ENCODE assay signal across 8 cellular contexts in the genomic region with DNA sequence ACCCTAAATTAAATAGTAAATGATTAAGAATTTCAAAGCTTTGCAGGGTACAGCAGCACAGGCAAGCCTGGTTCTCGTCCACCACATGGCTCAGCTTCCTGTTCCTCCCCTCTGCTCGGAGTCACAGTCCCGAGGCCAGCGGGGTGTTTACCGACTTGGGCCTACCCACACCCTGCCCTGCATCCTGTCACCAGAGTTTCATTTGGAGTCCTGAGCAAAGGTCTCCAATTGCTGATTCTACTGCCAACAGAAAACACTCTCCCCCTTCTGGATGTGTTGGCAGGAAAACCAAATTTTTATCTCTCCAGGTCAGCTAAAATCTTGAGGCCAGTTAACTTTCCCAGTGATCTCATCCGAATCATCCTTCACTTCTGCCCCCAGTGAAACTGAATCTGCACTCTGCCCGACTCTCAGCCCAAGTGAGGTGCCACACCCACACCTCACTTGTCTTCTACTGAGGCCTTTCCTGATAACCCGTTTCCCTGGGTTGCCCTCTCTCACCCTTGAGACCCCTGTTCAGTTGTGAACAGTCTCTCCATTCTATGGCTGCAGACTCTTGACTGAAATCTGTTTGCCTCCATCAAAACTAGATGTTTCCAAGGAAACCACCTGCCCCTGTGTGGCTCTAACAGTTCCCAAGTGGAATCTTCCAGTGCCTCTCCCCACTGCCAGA.
DNase-seq lines count a peak whose midpoint lies in the region; ATAC-seq, FAIRE-seq and TF ChIP-seq lines count a peak whose summit lies in the region.

No MANE protein-coding gene starts in this region.

- H3K27ac Mint-ChIP-seq in activated naive CD4-positive, alpha-beta T cell treated with anti-CD3 and anti-CD28 coated beads for 36 hours: peak overlapping the region; percentile 60
- H3K27ac Mint-ChIP-seq in nephron progenitor cell: no peak overlapping the region

- no peak for DNase-seq in GM18507 (ENCODE audit: extremely low spot score, insufficient read length, low read depth)
- DNase-seq in PC-3: peak; percentile 97
- DNase-seq in activated naive CD4-positive, alpha-beta T cell treated with anti-CD3 and anti-CD28 coated beads for 36 hours: peak; percentile 89
- DNase-seq in right cardiac atrium: peak; percentile 88 to 92 (median 89)
- peak in 2 of 3 donors; percentile 55 to 65 for DNase-seq in stimulated activated CD4-positive, alpha-beta T cell treated with anti-CD3 and anti-CD28 coated beads, TNF-alpha, amount 100 ng/mL, for 48 hours (ENCODE audit: low read depth in 3 of 3)
- no peak for DNase-seq in DMS53 (lab: John Stamatoyannopoulos, UW)
- no peak for DNase-seq in nephron progenitor cell

- H3K9ac ChIP-seq in PC-3 (ENCODE audit: low read length): peak overlapping the region; percentile 80

- no peaks in the 10 kb centered on the region for H3K9me3 ChIP-seq in PC-3 (ENCODE audit: low read length)
- no peaks in the 10 kb centered on the region for H3K9me3 ChIP-seq in right cardiac atrium (ENCODE audit: control insufficient read depth, low read length)

- peak; percentile 31; the same call in 1 of the 2 replicates for TF ChIP-seq CTCF in PC-3 (conservative IDR thresholded peaks at IDR 0.05; ENCODE audit: low read depth, low read length)
- TF ChIP-seq CTCF in nephron progenitor cell (IDR thresholded peaks at IDR 0.05): no peak

- H3K27ac ChIP-seq in PC-3 (ENCODE audit: low read length) (peak overlapping the region; percentile 97), right cardiac atrium (ENCODE audit: low read length) (peak overlapping the region; percentile 49)

- POLR2A ChIA-PET in PC-3 (lab: Charles Lee; ENCODE audit: unreplicated experiment): interaction anchor here (0.5 to 0.6 kb wide), 7 partner anchors 17 to 137 kb away, joined by 3 to 10 read pairs (median 5); no protein-coding TSS in a partner anchor

- BruUV-seq in PC-3 (replicated peaks; lab: Mats Ljungman, UMichigan): TSS peak; percentile 87

- peak overlapping the region; percentile 57 for H3K4me2 ChIP-seq in PC-3 (ENCODE audit: low read length)

- H3F3A ChIP-seq in PC-3 (ENCODE audit: low read length, unreplicated experiment): peaks cover 21% of the 10 kb centered on the region

- 19% methylated on average over 8 of the region's 8 CpGs for WGBS in right cardiac atrium

- intact Hi-C loops in PC-3 (cut with micrococcal nuclease): loop anchor here (1.0 to 2.0 kb wide), 5 partner anchors 42 to 183 kb away; no protein-coding TSS in a partner anchor
- intact Hi-C loops in activated naive CD4-positive, alpha-beta T cell treated with anti-CD3 and anti-CD28 coated beads for 36 hours (cut with micrococcal nuclease): no loop called here
- intact Hi-C loops in right cardiac atrium (cut with DNase I): no loop called here

- no peaks in the 10 kb centered on the region for H3K79me2 ChIP-seq in PC-3 (ENCODE audit: low read length)

- H3K4me3 ChIP-seq in PC-3 (ENCODE audit: low read length) (no peak overlapping the region), right cardiac atrium (ENCODE audit: low read length) (no peak overlapping the region)

- H3K9me3 Mint-ChIP-seq in activated naive CD4-positive, alpha-beta T cell treated with anti-CD3 and anti-CD28 coated beads for 36 hours: peaks cover 5% of the 10 kb centered on the region
- peaks cover 12% of the 10 kb centered on the region for H3K9me3 Mint-ChIP-seq in nephron progenitor cell

- no peaks in the 10 kb centered on the region for H3K36me3 ChIP-seq in PC-3 (ENCODE audit: low read depth, low read length)

- FAIRE-seq in GM18507 (lab: Jason Lieb, UNC): peak; percentile 94

- no peak overlapping the region for H3K4me3 Mint-ChIP-seq in activated naive CD4-positive, alpha-beta T cell treated with anti-CD3 and anti-CD28 coated beads for 36 hours
- H3K4me3 Mint-ChIP-seq in nephron progenitor cell: no peak overlapping the region

- no peaks in the 10 kb centered on the region for H3K27me3 Mint-ChIP-seq in activated naive CD4-positive, alpha-beta T cell treated with anti-CD3 and anti-CD28 coated beads for 36 hours (ENCODE audit: low read depth)
- peaks cover 7% of the 10 kb centered on the region for H3K27me3 Mint-ChIP-seq in nephron progenitor cell (ENCODE audit: low read depth, poor library complexity)

- H2AFZ ChIP-seq in PC-3 (ENCODE audit: low read length): peak overlapping the region; percentile 11; the same call in 1 of the 2 replicates

- H3K9me2 ChIP-seq in PC-3 (replicated peaks; ENCODE audit: low read length): no peaks in the 10 kb centered on the region

- H3K4me1 ChIP-seq in PC-3 (ENCODE audit: insufficient read depth, low read length) (peaks cover 59% of the 10 kb centered on the region), right cardiac atrium (ENCODE audit: control insufficient read depth, insufficient read depth, low read length) (peaks cover 12% of the 10 kb centered on the region)

- CTCF ChIA-PET in PC-3 (lab: Charles Lee): interaction anchor here (0.6 to 1.2 kb wide), 7 partner anchors 16 to 182 kb away, joined by 3 to 5 read pairs (median 4); no protein-coding TSS in a partner anchor
- CTCF ChIA-PET in activated naive CD4-positive, alpha-beta T cell treated with anti-CD3 and anti-CD28 coated beads for 36 hours (lab: Charles Lee): interaction anchor here (0.8 to 1.9 kb wide), 3 partner anchors 17 to 179 kb away, joined by 3 to 6 read pairs (median 3); no protein-coding TSS in a partner anchor

- H3K4me1 Mint-ChIP-seq in activated naive CD4-positive, alpha-beta T cell treated with anti-CD3 and anti-CD28 coated beads for 36 hours (ENCODE audit: low read depth): peaks cover 43% of the 10 kb centered on the region
- peaks cover 18% of the 10 kb centered on the region for H3K4me1 Mint-ChIP-seq in nephron progenitor cell

- ATAC-seq in HG02870 (IDR thresholded peaks at IDR 0.05; ENCODE audit: unreplicated experiment) (peak; percentile 44), PC-3 (peak; percentile 89), right cardiac atrium (peak; percentile 93 to 97)

- no peaks in the 10 kb centered on the region for H4K20me1 ChIP-seq in PC-3 (ENCODE audit: low read length)

- peaks cover 11% of the 10 kb centered on the region for H3K36me3 Mint-ChIP-seq in activated naive CD4-positive, alpha-beta T cell treated with anti-CD3 and anti-CD28 coated beads for 36 hours (ENCODE audit: low read depth)
- H3K36me3 Mint-ChIP-seq in nephron progenitor cell (ENCODE audit: low read depth): peaks cover 5% of the 10 kb centered on the region

- no peaks in the 10 kb centered on the region for H3K27me3 ChIP-seq in PC-3 (ENCODE audit: low read length)
- H3K27me3 ChIP-seq in right cardiac atrium (ENCODE audit: control insufficient read depth, insufficient read depth): no peaks in the 10 kb centered on the region

Comparison
In these comparisons a context has a peak if more than half of its experiments do, and no peak if none do; other contexts are left out.
1. DNase-seq: peak in PC-3 (single experiment), activated naive CD4-positive, alpha-beta T cell treated with anti-CD3 and anti-CD28 coated beads for 36 hours (single experiment), right cardiac atrium (3 of 3) and stimulated activated CD4-positive, alpha-beta T cell treated with anti-CD3 and anti-CD28 coated beads, TNF-alpha, amount 100 ng/mL, for 48 hours (2 of 3); none in GM18507 (single experiment), DMS53 (single experiment) and nephron progenitor cell (single experiment).
2. ATAC-seq: peak in every context shown above with its lines; median percentile 95 in right cardiac atrium; 89 in PC-3; 44 in HG02870.